12 cellular contexts compared by ENCODE assay signal in the genomic region with DNA sequence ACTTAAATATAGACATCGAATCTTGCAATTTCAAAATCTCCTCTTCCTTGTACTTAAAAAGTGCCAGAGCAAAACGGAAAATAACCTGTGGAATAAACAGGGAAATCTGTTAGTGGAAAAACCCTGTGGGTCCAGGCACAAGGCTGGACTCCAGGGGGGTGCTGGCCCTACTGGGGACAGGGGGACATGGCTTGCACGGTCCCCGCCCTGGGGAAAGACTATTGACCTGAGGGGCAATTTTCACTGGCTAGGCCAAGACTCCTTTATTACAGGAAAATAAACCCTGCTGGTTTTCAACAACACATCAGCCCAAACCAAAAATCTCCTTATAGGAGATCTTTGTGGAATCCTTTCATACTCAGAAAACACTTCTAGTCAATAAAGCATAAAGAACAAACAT.
"Had no signal": no experiment of that assay in that cellular context is flagged by ENCODE, and none has a peak within 500 bp of the region (broad histone marks: within the 10 kb centered on the region; RNA-seq: fewer than 3 reads in every experiment).

No MANE protein-coding gene starts in this region.

- ATAC-seq: gastroesophageal sphincter had no signal

- DNase-seq: activated CD4-positive, alpha-beta T cell treated with anti-CD3 and anti-CD28 coated beads, Interleukin-2, amount 50 U/mL, for 4 hours; activated gamma-delta T cell; amygdala; SHP77; substantia nigra; T-helper 2 cell; trophoblast cell had no signal

- H3K27ac ChIP-seq: gastroesophageal sphincter, hepatocyte had no signal

- H3K9me3 Mint-ChIP-seq: dendritic cell treated with granulocyte-macrophage colony-stimulating factor and Interleukin-4, amounts not matched to agents 40 ng/mL and 50 ng/mL, for 4 days had no signal

- H3K9me3 ChIP-seq: gastroesophageal sphincter had no signal

- H3K27me3 Mint-ChIP-seq: brain; dendritic cell treated with granulocyte-macrophage colony-stimulating factor and Interleukin-4, amounts not matched to agents 40 ng/mL and 50 ng/mL, for 4 days had no signal

- H3K4me3 Mint-ChIP-seq: brain; dendritic cell treated with granulocyte-macrophage colony-stimulating factor and Interleukin-4, amounts not matched to agents 40 ng/mL and 50 ng/mL, for 4 days had no signal

- H3K4me3 ChIP-seq: gastroesophageal sphincter, hepatocyte, skin epidermis had no signal

- H3K27me3 ChIP-seq: gastroesophageal sphincter, hepatocyte had no signal
